Comparison of ENCODE assay signal across 8 cellular contexts in genomic region chr7:92833766-92834605, GRCh38. TPM values are rescaled to one million over a fixed set of nuclear protein-coding genes. Genes with fewer than 3 reads are reported as not detected.
DNase-seq lines count a peak whose midpoint lies in the region; ATAC-seq and TF ChIP-seq lines count a peak whose summit lies in the region.

No MANE protein-coding gene starts in this region.

- peak; percentile 51 for TF ChIP-seq POLR2A in GM18526 (IDR thresholded peaks at IDR 0.05; ENCODE audit: extremely low read depth, insufficient read length)

- DNase-seq in Ammon's horn (ENCODE audit: low spot score) (peak; percentile 82), activated T-cell treated with anti-CD3 and anti-CD28 coated beads for 1 hour (ENCODE audit: low read depth) (peak; percentile 65), epithelial cell of esophagus (ENCODE audit: low read depth) (peak; percentile 76), mucosa of descending colon (peak; percentile 91 to 92 (median 92))
- peak; percentile 83 for DNase-seq in NK-92 treated with Interleukin-12 subunit alpha and Interleukin-12 subunit beta, amount 100 ng/mL, for 24 hours (lab: John Stamatoyannopoulos, UW)
- DNase-seq in stimulated activated CD8-positive, alpha-beta memory T cell treated with anti-CD3 and anti-CD28 coated beads, Interleukin-7, amount 100 ng/mL, for 4 hours (ENCODE audit: low read depth in 2 of 2), result peak; percentile 61 to 75

- intact Hi-C loops in mucosa of descending colon (cut with DNase I, micrococcal nuclease), result loop anchor here (5.0 to 10.0 kb wide), 4 partner anchors 137 to 212 kb away; no protein-coding TSS in a partner anchor

- peaks cover 11% of the 10 kb centered on the region for H3K4me1 ChIP-seq in mucosa of descending colon (ENCODE audit: low read depth)

- ATAC-seq in HG03064 (IDR thresholded peaks at IDR 0.05; ENCODE audit: low read depth, unreplicated experiment) (peak; percentile 38), mucosa of descending colon (peak; percentile 74)

- H3K36me3 ChIP-seq in mucosa of descending colon (ENCODE audit: low read depth), result no peaks in the 10 kb centered on the region

- H3K9me3 ChIP-seq in mucosa of descending colon, result no peaks in the 10 kb centered on the region

- TF ChIP-seq CTCF in epithelial cell of esophagus (IDR thresholded peaks at IDR 0.05; ENCODE audit: insufficient read depth, low read depth, low read length, missing control alignments) (peak; percentile 23), mucosa of descending colon (IDR thresholded peaks at IDR 0.05) (no peak)

- peak overlapping the region; percentile 97 for H3K4me3 ChIP-seq in epithelial cell of esophagus (ENCODE audit: low read length)
- H3K4me3 ChIP-seq in mucosa of descending colon, result peak overlapping the region; percentile 59

RNA-seq across cellular contexts. Expression of gene CDK6, which starts 2.4 kb away (rescaled TPM):
- 10 to 100 TPM; 23.4 to 52.4 (median 33.1) TPM for total RNA-seq in mucosa of descending colon

Comparison
In these comparisons a context has a peak if more than half of its experiments do, and no peak if none do; other contexts are left out.
1. Peak in every context shown above with its lines: DNase-seq, ATAC-seq and H3K4me3 ChIP-seq.